ENCODE assay signal across 36 cellular contexts in the genomic region with DNA sequence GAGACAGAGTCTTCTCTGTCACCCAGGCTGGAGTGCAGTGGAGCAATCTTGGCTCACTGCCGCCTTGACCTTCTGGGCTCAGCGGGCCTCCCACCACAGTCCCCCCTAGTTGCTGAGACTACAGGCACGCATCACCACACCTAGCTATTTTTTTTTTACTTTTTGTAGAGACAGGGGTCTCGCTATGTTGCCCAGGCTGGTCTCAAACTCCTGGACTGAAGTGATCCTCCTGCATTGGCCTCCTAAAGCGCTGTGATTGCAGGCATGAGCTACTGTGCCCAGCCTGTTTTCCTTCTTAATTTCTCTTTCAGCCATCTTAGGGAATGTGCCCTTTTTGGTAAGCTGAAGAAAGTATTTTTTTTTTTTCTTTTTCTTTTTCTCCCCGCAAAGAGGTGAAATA. TPM values are rescaled to one million over a fixed set of nuclear protein-coding genes. Genes with fewer than 3 reads are reported as not detected.
"Had no signal": no experiment of that assay in that cellular context is flagged by ENCODE, and none has a peak within 500 bp of the region (broad histone marks: within the 10 kb centered on the region; RNA-seq: fewer than 3 reads in every experiment).

No MANE protein-coding gene starts in this region.

- DNase-seq: activated B cell treated with CpG ODN at 0.5 μM for 24 hours; activated CD4-positive, alpha-beta T cell treated with anti-CD3 and anti-CD28 coated beads, Interleukin-2, amount 50 U/mL, for 1 hour; activated CD8-positive, alpha-beta T cell treated with anti-CD3 and anti-CD28 coated beads for 36 hours; activated T-cell treated with anti-CD3 and anti-CD28 coated beads, Interleukin-2, amount 50 U/mL, for 48 hours; aorta; brain microvascular endothelial cell; hippocampal formation; immature natural killer cell; kidney; left colon; naive thymus-derived CD8-positive, alpha-beta T cell; retina; stimulated activated CD4-positive, alpha-beta T cell treated with anti-CD3 and anti-CD28 coated beads, Interleukin-12 subunit alpha, Interleukin-12 subunit beta, amount 100 ng/mL, for 4 hours; stimulated activated CD4-positive, alpha-beta T cell treated with anti-CD3 and anti-CD28 coated beads, Interleukin-4, amount 100 ng/mL, for 1 hour; substantia nigra; T-helper 2 cell; tibial artery had no signal

- H3K36me3 ChIP-seq: brain microvascular endothelial cell, gastroesophageal sphincter, prostate gland had no signal

- H3K4me3 Mint-ChIP-seq: activated B cell treated with CpG ODN at 0.5 μM for 24 hours; activated CD8-positive, alpha-beta T cell treated with anti-CD3 and anti-CD28 coated beads for 36 hours; activated naive CD8-positive, alpha-beta T cell; immature natural killer cell; memory B cell; naive thymus-derived CD8-positive, alpha-beta T cell; stimulated activated effector memory CD8-positive, alpha-beta T cell treated with anti-CD3 and anti-CD28 coated beads, Interleukin-12 subunit alpha, Interleukin-12 subunit beta, amount 100 ng/mL, for 72 hours; stimulated activated naive CD8-positive, alpha-beta T cell treated with anti-CD3 and anti-CD28 coated beads, Interleukin-15, Interleukin-2, amounts not matched to agents 100 ng/mL and 50 ng/mL, for 24 hours had no signal

- H3K4me1 Mint-ChIP-seq: activated B cell treated with CpG ODN at 0.5 μM for 24 hours; immature natural killer cell; memory B cell; naive thymus-derived CD8-positive, alpha-beta T cell; stimulated activated effector memory CD8-positive, alpha-beta T cell treated with anti-CD3 and anti-CD28 coated beads, Interleukin-12 subunit alpha, Interleukin-12 subunit beta, amount 100 ng/mL, for 72 hours had no signal

- ATAC-seq: activated CD8-positive, alpha-beta T cell treated with anti-CD3 and anti-CD28 coated beads for 36 hours; gastroesophageal sphincter; left colon; naive thymus-derived CD8-positive, alpha-beta T cell; stimulated activated effector memory CD8-positive, alpha-beta T cell treated with anti-CD3 and anti-CD28 coated beads, Interleukin-12 subunit alpha, Interleukin-12 subunit beta, amount 100 ng/mL, for 72 hours had no signal

- H3K4me3 ChIP-seq: gastroesophageal sphincter, prostate gland, skin epidermis had no signal

- H3K27ac Mint-ChIP-seq: activated B cell treated with CpG ODN at 0.5 μM for 24 hours; activated CD8-positive, alpha-beta T cell treated with anti-CD3 and anti-CD28 coated beads for 36 hours; activated naive CD8-positive, alpha-beta T cell; activated T-helper 2 cell treated with anti-CD3 and anti-CD28 coated beads, Interferon-gamma antibody, Interleukin-2, Interleukin-4, amounts not matched to agents 10 μg/mL and 5 μg/mL and 100 μg/mL, durations not matched to agents 14 hours and 24 hours and 36 hours; immature natural killer cell; memory B cell; naive thymus-derived CD8-positive, alpha-beta T cell; stimulated activated effector memory CD8-positive, alpha-beta T cell treated with anti-CD3 and anti-CD28 coated beads, Interleukin-12 subunit alpha, Interleukin-12 subunit beta, amount 100 ng/mL, for 72 hours; stimulated activated naive CD8-positive, alpha-beta T cell treated with anti-CD3 and anti-CD28 coated beads, Interleukin-15, Interleukin-2, amounts not matched to agents 100 ng/mL and 50 ng/mL, for 24 hours had no signal

- H3K9me3 Mint-ChIP-seq: activated B cell treated with CpG ODN at 0.5 μM for 24 hours; activated CD8-positive, alpha-beta T cell treated with anti-CD3 and anti-CD28 coated beads for 36 hours; activated T-helper 2 cell treated with anti-CD3 and anti-CD28 coated beads, Interferon-gamma antibody, Interleukin-2, Interleukin-4, amounts not matched to agents 10 μg/mL and 5 μg/mL and 100 μg/mL, durations not matched to agents 14 hours and 24 hours and 36 hours; immature natural killer cell; memory B cell; naive thymus-derived CD8-positive, alpha-beta T cell; stimulated activated effector memory CD8-positive, alpha-beta T cell treated with anti-CD3 and anti-CD28 coated beads, Interleukin-12 subunit alpha, Interleukin-12 subunit beta, amount 100 ng/mL, for 72 hours; stimulated activated naive CD8-positive, alpha-beta T cell treated with anti-CD3 and anti-CD28 coated beads, Interleukin-15, Interleukin-2, amounts not matched to agents 100 ng/mL and 50 ng/mL, for 24 hours had no signal

- H3K27ac ChIP-seq: brain microvascular endothelial cell, gastroesophageal sphincter, prostate gland had no signal

- H3K9me3 ChIP-seq: gastroesophageal sphincter, prostate gland, tibial artery had no signal

- H3K27me3 ChIP-seq: brain microvascular endothelial cell, gastroesophageal sphincter, tibial artery had no signal

- H3K36me3 Mint-ChIP-seq: activated naive CD8-positive, alpha-beta T cell; immature natural killer cell; memory B cell; naive thymus-derived CD8-positive, alpha-beta T cell; stimulated activated effector memory CD8-positive, alpha-beta T cell treated with anti-CD3 and anti-CD28 coated beads, Interleukin-12 subunit alpha, Interleukin-12 subunit beta, amount 100 ng/mL, for 72 hours had no signal

RNA-seq across cellular contexts. Expression of a gene that starts 42.6 kb away (rescaled TPM):
- total RNA-seq: activated B cell treated with CpG ODN at 0.5 μM for 24 hours; activated CD8-positive, alpha-beta T cell treated with anti-CD3 and anti-CD28 coated beads for 36 hours; activated T-helper 2 cell treated with anti-CD3 and anti-CD28 coated beads, Interferon-gamma antibody, Interleukin-2, Interleukin-4, amounts not matched to agents 10 μg/mL and 5 μg/mL and 100 μg/mL, durations not matched to agents 14 hours and 24 hours and 36 hours; aorta; cardiac septum; cerebellum; endothelial cell of umbilical vein; fibroblast of lung; fibroblast of villous mesenchyme; gastroesophageal sphincter; kidney; left colon; lower leg skin; naive thymus-derived CD8-positive, alpha-beta T cell; osteocyte; sciatic nerve; ureter had no signal
- polyA plus RNA-seq: adipose tissue; aorta; endothelial cell of umbilical vein; esophagus; fibroblast of lung; immature natural killer cell; naive thymus-derived CD8-positive, alpha-beta T cell had no signal
